ENCODE assay signal across 15 cellular contexts in genomic region chr1:156382561-156382960, GRCh38. TPM values are rescaled to one million over a fixed set of nuclear protein-coding genes. Genes with fewer than 3 reads are reported as not detected.
DNase-seq lines count a peak whose midpoint lies in the region; ATAC-seq and TF ChIP-seq lines count a peak whose summit lies in the region.
"Had no signal": no experiment of that assay in that cellular context is flagged by ENCODE, and none has a peak within 500 bp of the region (broad histone marks: within the 10 kb centered on the region; RNA-seq: fewer than 3 reads in every experiment).

No MANE protein-coding gene starts in this region.

- ATAC-seq in Panc1 (peak; percentile 22), HG02763 (IDR thresholded peaks at IDR 0.05; ENCODE audit: unreplicated experiment) (no peak), GM21528 (IDR thresholded peaks at IDR 0.05; ENCODE audit: low FRiP score, unreplicated experiment) (no peak)

- DNase-seq in ELR (ENCODE audit: low read depth) (peak; percentile 13), Panc1 (ENCODE audit: low read depth, low spot score) (no peak), islet precursor cell (peak; percentile 59), HAP-1 (ENCODE audit: low spot score in 2 of 2) (no peak), RWPE1 (ENCODE audit: low spot score) (no peak)
- DNase-seq: GOT3 had no signal

- intact Hi-C loops in Panc1 (cut with micrococcal nuclease; ENCODE audit: unreplicated experiment): loop anchor here (2.0 kb wide), 1 partner anchor 226 kb away; no protein-coding TSS in a partner anchor

- no peaks in the 10 kb centered on the region for H3K27me3 ChIP-seq in Panc1 (ENCODE audit: control insufficient read depth, insufficient read depth, low read length)
- H3K27me3 ChIP-seq in HAP-1 (ENCODE audit: low read depth): peaks cover 3% of the 10 kb centered on the region; the same call in 1 of the 2 replicates

- TF ChIP-seq CTCF in HEK293 (tag by site-specific recombination; IDR thresholded peaks at IDR 0.05): no peak
- no peak for TF ChIP-seq CTCF in Panc1 (IDR thresholded peaks at IDR 0.05)
- no peak for TF ChIP-seq CTCF in RWPE1 (conservative IDR thresholded peaks at IDR 0.05; ENCODE audit: low read depth)

- POLR2A ChIA-PET in HEK293 (lab: Yijun Ruan, JAX) (no interaction called here), Panc1 (lab: Charles Lee) (no interaction called here), RWPE1 (lab: Yijun Ruan, JAX; ENCODE audit: low non-redundant PET) (no interaction called here)

- in situ Hi-C loops in Panc1 (cut with HindIII; ENCODE audit: low pct_unique_long_range_greater_than_20kb, low sequenced_read_pairs) (no loop called here), HAP-1 (cut with MboI; ENCODE audit: low sequenced_read_pairs) (no loop called here)

- H3K9me3 ChIP-seq in HEK293 (ENCODE audit: control insufficient read depth, insufficient read depth, low read depth, low read length): no peaks in the 10 kb centered on the region
- no peaks in the 10 kb centered on the region for H3K9me3 ChIP-seq in Panc1 (ENCODE audit: control insufficient read depth, insufficient read depth, low read depth, low read length)
- no peaks in the 10 kb centered on the region for H3K9me3 ChIP-seq in HAP-1

- no peak overlapping the region for H3K27ac ChIP-seq in HEK293 (ENCODE audit: extremely low read depth, low read depth, low read length)
- H3K27ac ChIP-seq in Panc1 (ENCODE audit: low read length): no peak overlapping the region
- no peak overlapping the region for H3K27ac ChIP-seq in RWPE1
- H3K27ac ChIP-seq: HL-60 had no signal

- CTCF ChIA-PET in HEK293 (lab: Yijun Ruan, JAX): interaction anchor here (0.5 to 17.5 kb wide), 11 partner anchors 12 to 382 kb away, joined by 3 to 439 read pairs (median 5); no protein-coding TSS in a partner anchor
- CTCF ChIA-PET in Panc1 (lab: Charles Lee): interaction anchor here (1.3 to 2.1 kb wide), 2 partner anchors 60 to 63 kb away, joined by 4 to 7 read pairs; no protein-coding TSS in a partner anchor
- CTCF ChIA-PET in RWPE1 (lab: Yijun Ruan, JAX): interaction anchor here (0.6 to 4.9 kb wide), 5 partner anchors 16 to 71 kb away, joined by 3 to 102 read pairs (median 3); no protein-coding TSS in a partner anchor

- H3K36me3 ChIP-seq in HEK293 (ENCODE audit: control insufficient read depth in 2 of 2, insufficient read depth in 1 of 2, low read length in 2 of 2): no peaks in the 10 kb centered on the region
- H3K36me3 ChIP-seq in Panc1 (ENCODE audit: control insufficient read depth, insufficient read depth, low read length): no peaks in the 10 kb centered on the region
- no peaks in the 10 kb centered on the region for H3K36me3 ChIP-seq in HAP-1 (replicated peaks)

- no TSS peak for BruUV-seq in Panc1 (replicated peaks; lab: Mats Ljungman, UMichigan)

- H3K4me1 ChIP-seq in HEK293 (ENCODE audit: control insufficient read depth, insufficient read depth, low read length) (no peaks in the 10 kb centered on the region), Panc1 (ENCODE audit: control insufficient read depth, insufficient read depth, low read length) (no peaks in the 10 kb centered on the region), HAP-1 (no peaks in the 10 kb centered on the region)

- no peak overlapping the region for H3K4me3 ChIP-seq in HEK293 (ENCODE audit: low read depth, low read length)
- no peak overlapping the region for H3K4me3 ChIP-seq in Panc1 (ENCODE audit: low read depth in 2 of 2, low read length in 2 of 2)
- no peak overlapping the region for H3K4me3 ChIP-seq in HAP-1

TF ChIP-seq in HEK293, 187 proteins besides CTCF, POLR2A, EP300 and RAD21:
- no peak for TF ChIP-seq PRDM10 (tag by site-specific recombination; IDR thresholded peaks at IDR 0.05)
- TF ChIP-seq ZNF791 (tag by site-specific recombination; IDR thresholded peaks at IDR 0.05): no peak
- TF ChIP-seq ZNF629 (tag by site-specific recombination; IDR thresholded peaks at IDR 0.05): no peak
- TF ChIP-seq ZNF335 (tag by site-specific recombination; conservative IDR thresholded peaks at IDR 0.05): 0 out of 2 replicates have a peak, but pooled peaks have one; percentile 50

RNA-seq across cellular contexts. Expression of gene RHBG, which starts 13.6 kb away (rescaled TPM):
- total RNA-seq in Panc1 (2021; ENCODE audit: unreplicated experiment): 0.28 TPM
- not detected for polyA plus RNA-seq in Panc1 (2012; ENCODE audit: insufficient read length)
- total RNA-seq: A673; CD8-positive, alpha-beta T cell had no signal
- polyA plus RNA-seq: BJ, CD14-positive monocyte, IgD-negative memory B cell had no signal

RNA-seq across cellular contexts. Expression of gene TSACC, which starts 44.2 kb away (rescaled TPM):
- total RNA-seq in Panc1 (2021; ENCODE audit: unreplicated experiment): 3.6 TPM
- 2.2 TPM for polyA plus RNA-seq in Panc1 (2012; ENCODE audit: insufficient read length)
- total RNA-seq: A673 had no signal

RNA-seq across cellular contexts. Expression of gene CCT3, which starts 44.5 kb away (rescaled TPM):
- total RNA-seq in Panc1 (2021; ENCODE audit: unreplicated experiment): 451 TPM
- polyA plus RNA-seq in Panc1 (2012; ENCODE audit: insufficient read length): 497 TPM

Comparison
In these comparisons a context has a peak if more than half of its experiments do, and no peak if none do; other contexts are left out.
1. DNase-seq: peak in ELR (single experiment) and islet precursor cell (single experiment); none in Panc1 (single experiment), HAP-1 (0 of 2) and RWPE1 (single experiment).